ENCODE assay signal across 27 cellular contexts in genomic region chr4:56310401-56310800, GRCh38.
"Had no signal": no experiment of that assay in that cellular context is flagged by ENCODE, and none has a peak within 500 bp of the region (broad histone marks: within the 10 kb centered on the region; RNA-seq: fewer than 3 reads in every experiment).

No MANE protein-coding gene starts in this region.

- ATAC-seq: activated CD4-positive, alpha-beta T cell treated with anti-CD3 and anti-CD28 coated beads for 36 hours; gastroesophageal sphincter; right cardiac atrium had no signal

- H3K4me3 ChIP-seq: adrenal gland, ascending aorta, coronary artery, dorsolateral prefrontal cortex, gastroesophageal sphincter, left lung, lung, neural progenitor cell, spleen, transverse colon had no signal

- H3K27ac Mint-ChIP-seq: activated CD4-positive, alpha-beta T cell treated with anti-CD3 and anti-CD28 coated beads for 36 hours; activated naive CD4-positive, alpha-beta T cell treated with anti-CD3 and anti-CD28 coated beads for 36 hours; activated naive CD8-positive, alpha-beta T cell treated with anti-CD3 and anti-CD28 coated beads for 36 hours; activated T-helper 1 cell treated with anti-CD3 and anti-CD28 coated beads, Interleukin-12 subunit alpha, Interleukin-12 subunit beta, Interleukin-2, Interleukin-4 antibody, amounts not matched to agents 30 ng/mL and 10 ng/mL and 1 ng/mL, durations not matched to agents 14 hours and 24 hours and 36 hours; immature natural killer cell had no signal

- H3K4me1 ChIP-seq: adrenal gland, ascending aorta, gastroesophageal sphincter, left lung, neural progenitor cell, spleen had no signal

- H3K27ac ChIP-seq: adrenal gland, ascending aorta, brain microvascular endothelial cell, coronary artery, gastroesophageal sphincter, left lung, neural progenitor cell, spleen, transverse colon had no signal

- H3K4me2 ChIP-seq: neural progenitor cell had no signal

- H2AFZ ChIP-seq: neural progenitor cell had no signal

- H3K36me3 Mint-ChIP-seq: activated naive CD8-positive, alpha-beta T cell treated with anti-CD3 and anti-CD28 coated beads for 36 hours; immature natural killer cell had no signal

- H3K9me3 ChIP-seq: adrenal gland, ascending aorta, gastroesophageal sphincter, left lung, transverse colon had no signal

- H3K27me3 ChIP-seq: adrenal gland, ascending aorta, brain microvascular endothelial cell, gastroesophageal sphincter, left lung, neural progenitor cell, spleen, transverse colon had no signal

- DNase-seq: activated CD4-positive, alpha-beta T cell treated with anti-CD3 and anti-CD28 coated beads for 36 hours; activated CD4-positive, CD25-positive, alpha-beta regulatory T cell; activated effector memory CD4-positive, alpha-beta T cell treated with anti-CD3 and anti-CD28 coated beads, Interleukin-2, amount 50 U/mL, for 16 hours; activated naive CD4-positive, alpha-beta T cell treated with anti-CD3 and anti-CD28 coated beads for 36 hours; activated naive CD8-positive, alpha-beta T cell treated with anti-CD3 and anti-CD28 coated beads for 36 hours; adrenal gland; brain microvascular endothelial cell; dorsolateral prefrontal cortex; effector memory CD4-positive, alpha-beta T cell; erythroblast; immature natural killer cell; kidney; left lung; naive B cell; occipital lobe; posterior cingulate gyrus; right cardiac atrium; spleen; stimulated activated naive CD4-positive, alpha-beta T cell treated with Interleukin-2 at 50 U/mL for 16 hours; T-helper 1 cell; transverse colon had no signal

- H3K4me3 Mint-ChIP-seq: activated CD4-positive, alpha-beta T cell treated with anti-CD3 and anti-CD28 coated beads for 36 hours; activated naive CD4-positive, alpha-beta T cell treated with anti-CD3 and anti-CD28 coated beads for 36 hours; activated naive CD8-positive, alpha-beta T cell treated with anti-CD3 and anti-CD28 coated beads for 36 hours; activated T-helper 1 cell treated with anti-CD3 and anti-CD28 coated beads, Interleukin-12 subunit alpha, Interleukin-12 subunit beta, Interleukin-2, Interleukin-4 antibody, amounts not matched to agents 30 ng/mL and 10 ng/mL and 1 ng/mL, durations not matched to agents 14 hours and 24 hours and 36 hours; immature natural killer cell; naive B cell; neural progenitor cell had no signal

- H3K36me3 ChIP-seq: adrenal gland, ascending aorta, brain microvascular endothelial cell, gastroesophageal sphincter, left lung, neural progenitor cell, spleen, transverse colon had no signal

- H3K4me1 Mint-ChIP-seq: activated CD4-positive, alpha-beta T cell treated with anti-CD3 and anti-CD28 coated beads for 36 hours; activated naive CD8-positive, alpha-beta T cell treated with anti-CD3 and anti-CD28 coated beads for 36 hours; immature natural killer cell; neural progenitor cell had no signal

- H3K9me3 Mint-ChIP-seq: activated naive CD4-positive, alpha-beta T cell treated with anti-CD3 and anti-CD28 coated beads for 36 hours; activated naive CD8-positive, alpha-beta T cell treated with anti-CD3 and anti-CD28 coated beads for 36 hours; activated T-helper 1 cell treated with anti-CD3 and anti-CD28 coated beads, Interleukin-12 subunit alpha, Interleukin-12 subunit beta, Interleukin-2, Interleukin-4 antibody, amounts not matched to agents 30 ng/mL and 10 ng/mL and 1 ng/mL, durations not matched to agents 14 hours and 24 hours and 36 hours; immature natural killer cell; neural progenitor cell had no signal

- H3K27me3 Mint-ChIP-seq: activated CD4-positive, alpha-beta T cell treated with anti-CD3 and anti-CD28 coated beads for 36 hours; activated naive CD8-positive, alpha-beta T cell treated with anti-CD3 and anti-CD28 coated beads for 36 hours; naive B cell had no signal
